9 cellular contexts compared by ENCODE assay signal in genomic region chr2:241560181-241560882, GRCh38. TPM values are rescaled to one million over a fixed set of nuclear protein-coding genes. Genes with fewer than 3 reads are reported as not detected.
DNase-seq lines count a peak whose midpoint lies in the region; ATAC-seq, FAIRE-seq and TF ChIP-seq lines count a peak whose summit lies in the region.
"Had no signal": no experiment of that assay in that cellular context is flagged by ENCODE, and none has a peak within 500 bp of the region (broad histone marks: within the 10 kb centered on the region; RNA-seq: fewer than 3 reads in every experiment).

No MANE protein-coding gene starts in this region.

- peaks cover 54% of the 10 kb centered on the region for H3K79me2 ChIP-seq in mammary epithelial cell (ENCODE audit: insufficient read depth, low read length)

- H3K4me2 ChIP-seq in mammary epithelial cell (ENCODE audit: insufficient read depth, low read depth, low read length): peak overlapping the region; percentile 88
- H3K4me2 ChIP-seq: BLaER1 treated with 17β-estradiol and CSF1 and Interleukin-3, amounts not matched to agents 10 nM and 100 nM had no signal

- no peak for TF ChIP-seq CTCF in mammary epithelial cell (conservative IDR thresholded peaks at IDR 0.05 in 1 of 2, IDR thresholded peaks at IDR 0.05 in 1 of 2; ENCODE audit: extremely low read depth in 1 of 2, insufficient read depth in 1 of 2, low read depth in 1 of 2, low read length in 2 of 2)
- TF ChIP-seq CTCF in right lobe of liver (IDR thresholded peaks at IDR 0.05): no peak
- no peak for TF ChIP-seq CTCF in thoracic aorta (IDR thresholded peaks at IDR 0.05)

- H3K27me3 Mint-ChIP-seq in activated T-cell treated with anti-CD3 and anti-CD28 coated beads, Interleukin-2, amount 50 U/mL, for 24 hours: peaks cover 46% of the 10 kb centered on the region

- H3K4me3 ChIP-seq in mammary epithelial cell (replicated peaks in 1 of 3; ENCODE audit: insufficient read depth in 1 of 3, low read depth in 2 of 3, low read length in 3 of 3) (peak overlapping the region; percentile 67 to 88 (median 70)), right lobe of liver (peak overlapping the region; percentile 80 to 89 (median 88)), thoracic aorta (peak overlapping the region; percentile 70)

- BruUV-seq in mammary epithelial cell (replicated peaks; lab: Mats Ljungman, UMichigan): no TSS peak

- no peak overlapping the region for H2AFZ ChIP-seq in mammary epithelial cell (ENCODE audit: low read depth, low read length)

- no peaks in the 10 kb centered on the region for H4K20me1 ChIP-seq in mammary epithelial cell (ENCODE audit: insufficient read depth, low read length)

- H3K27ac ChIP-seq in mammary epithelial cell (ENCODE audit: insufficient read depth, low read depth, low read length): no peak overlapping the region
- peak overlapping the region; percentile 83 to 97 (median 97) for H3K27ac ChIP-seq in right lobe of liver
- H3K27ac ChIP-seq in thoracic aorta: no peak overlapping the region
- H3K27ac ChIP-seq: BLaER1 treated with 17β-estradiol and CSF1 and Interleukin-3, amounts not matched to agents 10 nM and 100 nM had no signal

- H3K9me3 Mint-ChIP-seq in activated T-cell treated with anti-CD3 and anti-CD28 coated beads, Interleukin-2, amount 50 U/mL, for 24 hours: peaks cover 15% of the 10 kb centered on the region

- no peak for DNase-seq in activated T-cell treated with anti-CD3 and anti-CD28 coated beads, Interleukin-2, amount 50 U/mL, for 24 hours
- DNase-seq in activated T-cell treated with anti-CD3 and anti-CD28 coated beads, Interleukin-2, amount 50 U/mL, for 48 hours: no peak
- no peak for DNase-seq in mammary epithelial cell
- peak in 1 of 3 donors; percentile 68 for DNase-seq in right lobe of liver
- no peak for DNase-seq in thoracic aorta (ENCODE audit: low spot score)
- DNase-seq in AG08396 (ENCODE audit: low spot score): no peak
- DNase-seq in H54 (ENCODE audit: insufficient read length, low spot score): no peak
- DNase-seq in Ammon's horn (ENCODE audit: low spot score): no peak

- peak; percentile 4 to 24 (median 12) for ATAC-seq in right lobe of liver
- ATAC-seq in thoracic aorta (ENCODE audit: insufficient number of reproducible peaks, low FRiP score, low read depth): no peak

- H3K9me3 ChIP-seq in mammary epithelial cell (replicated peaks; ENCODE audit: insufficient read depth, low read length) (no peaks in the 10 kb centered on the region), right lobe of liver (no peaks in the 10 kb centered on the region), thoracic aorta (peaks cover 17% of the 10 kb centered on the region)

- CTCF ChIA-PET in mammary epithelial cell (lab: Charles Lee; ENCODE audit: low non-redundant PET): no interaction called here

- no peak overlapping the region for H3K27ac Mint-ChIP-seq in activated T-cell treated with anti-CD3 and anti-CD28 coated beads, Interleukin-2, amount 50 U/mL, for 24 hours

- dilution Hi-C loops in mammary epithelial cell (cut with HindIII; ENCODE audit: low sequenced_read_pairs): loop anchor here (5.0 kb wide), 1 partner anchor 48 kb away; no protein-coding TSS in a partner anchor

- in situ Hi-C loops in mammary epithelial cell (cut with MboI; ENCODE audit: low sequenced_read_pairs in 2 of 2): no loop called here

- H3K9ac ChIP-seq in mammary epithelial cell (ENCODE audit: insufficient read depth, low read length): no peak overlapping the region
- H3K9ac ChIP-seq: BLaER1 treated with 17β-estradiol and CSF1 and Interleukin-3, amounts not matched to agents 10 nM and 100 nM had no signal

- intact Hi-C loops in mammary epithelial cell (cut with micrococcal nuclease): no loop called here
- intact Hi-C loops in right lobe of liver (cut with DNase I): no loop called here

- WGBS in mammary epithelial cell (ENCODE audit: low coverage, missing lambda C conversion rate): 76% methylated on average over 16 of the region's 18 CpGs
- WGBS in right lobe of liver (ENCODE audit: insufficient coverage, low coverage, low lambda C conversion rate, missing lambda C conversion rate): 29% methylated on average over 9 of the region's 18 CpGs

- H3K4me1 Mint-ChIP-seq in activated T-cell treated with anti-CD3 and anti-CD28 coated beads, Interleukin-2, amount 50 U/mL, for 24 hours (ENCODE audit: low read depth): peaks cover 10% of the 10 kb centered on the region

- no peaks in the 10 kb centered on the region for H3K36me3 Mint-ChIP-seq in activated T-cell treated with anti-CD3 and anti-CD28 coated beads, Interleukin-2, amount 50 U/mL, for 24 hours (ENCODE audit: low read depth)

- FAIRE-seq in H54 (lab: Jason Lieb, UNC): no peak

- H3K4me1 ChIP-seq in mammary epithelial cell (ENCODE audit: insufficient read depth, low read length) (peaks cover 51% of the 10 kb centered on the region), right lobe of liver (peaks cover 0 to 21% (median 8%) of the 10 kb centered on the region in 4 donors), thoracic aorta (ENCODE audit: control insufficient read depth in 1 of 2, low read depth in 2 of 2) (peaks cover 24 to 37% of the 10 kb centered on the region in 2 donors)

- TF ChIP-seq POLR2A in right lobe of liver (IDR thresholded peaks at IDR 0.05): no peak
- no peak for TF ChIP-seq POLR2A in H54 (IDR thresholded peaks at IDR 0.05; ENCODE audit: low read depth, low read length)

- H3K36me3 ChIP-seq in mammary epithelial cell (ENCODE audit: insufficient read depth, low read length) (no peaks in the 10 kb centered on the region), right lobe of liver (peaks cover 0 to 15% (median 6%) of the 10 kb centered on the region in 4 donors), thoracic aorta (no peaks in the 10 kb centered on the region)
- H3K36me3 ChIP-seq: BLaER1 treated with 17β-estradiol and CSF1 and Interleukin-3, amounts not matched to agents 10 nM and 100 nM had no signal

- H3K27me3 ChIP-seq in mammary epithelial cell (ENCODE audit: insufficient read depth, low read length) (no peaks in the 10 kb centered on the region), right lobe of liver (no peaks in the 10 kb centered on the region), thoracic aorta (replicated peaks; ENCODE audit: insufficient read depth) (no peaks in the 10 kb centered on the region)

- H3K4me3 Mint-ChIP-seq in activated T-cell treated with anti-CD3 and anti-CD28 coated beads, Interleukin-2, amount 50 U/mL, for 24 hours: peak overlapping the region; percentile 44

RNA-seq across cellular contexts. Expression of gene BOK, which starts 1.8 kb away (rescaled TPM):
- total RNA-seq in mammary epithelial cell (10 to 100 TPM; 21.3 to 38.5 TPM), right lobe of liver (100 to 1,000 TPM in 3 of 6 experiments, 10 to 100 TPM in 3; 50.1 to 119 (median 90.5) TPM), thoracic aorta (10 to 100 TPM; 10.7 to 27.5 TPM)
- polyA plus RNA-seq in mammary epithelial cell: 23.3 TPM
- 7.2 TPM for polyA minus RNA-seq in mammary epithelial cell

RNA-seq across cellular contexts. Expression of gene STK25, which starts 51.9 kb away (rescaled TPM):
- total RNA-seq in mammary epithelial cell (100 to 1,000 TPM; 142 to 188 TPM), right lobe of liver (10 to 100 TPM; 51.0 to 99.1 (median 63.5) TPM), thoracic aorta (100 to 1,000 TPM; 180 to 279 TPM)
- polyA plus RNA-seq in mammary epithelial cell: 240 TPM
- polyA minus RNA-seq in mammary epithelial cell: 552 TPM

Comparison
In these comparisons a context has a peak if more than half of its experiments do, and no peak if none do; other contexts are left out.
1. H3K27ac ChIP-seq: peak in right lobe of liver (3 of 3); none in mammary epithelial cell (single experiment) and thoracic aorta (0 of 2).
2. Peak in every context shown above with its lines, with median percentiles within 50 percentile points of each other: H3K4me3 ChIP-seq.